In the genomic region with DNA sequence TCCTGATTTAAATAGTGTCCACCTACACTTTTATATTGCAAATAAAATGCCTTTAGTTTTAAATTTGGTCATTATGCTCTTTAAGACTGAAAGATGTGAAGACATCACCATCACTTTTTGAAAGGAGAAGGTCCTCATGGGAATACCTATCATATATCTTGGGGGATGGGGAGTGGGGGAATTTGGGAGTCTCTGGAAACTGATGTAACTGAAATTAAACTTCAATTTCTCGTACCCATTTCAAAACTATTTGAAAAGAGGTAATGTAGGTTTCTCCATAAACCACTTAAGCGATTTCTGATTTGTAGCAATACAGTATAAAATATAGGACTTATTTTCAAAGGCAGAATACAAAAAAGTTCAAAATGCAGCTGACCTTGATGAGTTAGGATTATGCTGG, we compare ENCODE assay signal across 11 cellular contexts. TPM values are rescaled to one million over a fixed set of nuclear protein-coding genes. Genes with fewer than 3 reads are reported as not detected.
DNase-seq lines count a peak whose midpoint lies in the region; ATAC-seq and TF ChIP-seq lines count a peak whose summit lies in the region.
"Had no signal": no experiment of that assay in that cellular context is flagged by ENCODE, and none has a peak within 500 bp of the region (broad histone marks: within the 10 kb centered on the region; RNA-seq: fewer than 3 reads in every experiment).

No MANE protein-coding gene starts in this region.

- no peak overlapping the region for H2BK120ac ChIP-seq in trophoblast cell (ENCODE audit: insufficient read depth, low read length, poor library complexity)

- H3K27ac Mint-ChIP-seq in GM23338, result peak overlapping the region; percentile 58; the same call in 1 of the 2 replicates
- peak overlapping the region; percentile 35 for H3K27ac Mint-ChIP-seq in activated naive CD8-positive, alpha-beta T cell

- peak overlapping the region; percentile 100 for H3K4me3 Mint-ChIP-seq in GM23338
- peak overlapping the region; percentile 99 for H3K4me3 Mint-ChIP-seq in activated naive CD8-positive, alpha-beta T cell

- H3K36me3 Mint-ChIP-seq in GM23338 (ENCODE audit: low read depth), result peaks cover 51% of the 10 kb centered on the region
- peaks cover 16% of the 10 kb centered on the region for H3K36me3 Mint-ChIP-seq in activated naive CD8-positive, alpha-beta T cell

- peaks cover 10% of the 10 kb centered on the region; the same call in 1 of the 2 replicates for H3K36me3 ChIP-seq in GM23338 (ENCODE audit: insufficient read depth)
- H3K36me3 ChIP-seq in kidney epithelial cell (ENCODE audit: control insufficient read depth, insufficient read depth, low read length), result no peaks in the 10 kb centered on the region
- peaks cover 0 to 3% of the 10 kb centered on the region in 2 experiments for H3K36me3 ChIP-seq in trophoblast cell (ENCODE audit: control insufficient read depth in 1 of 2, insufficient read depth in 2 of 2, low read length in 2 of 2)

- H3K4me3 ChIP-seq in GM23338, result peak overlapping the region; percentile 69
- H3K4me3 ChIP-seq in kidney epithelial cell (ENCODE audit: low read depth, low read length), result peak overlapping the region; percentile 86
- H3K4me3 ChIP-seq in trophoblast cell (ENCODE audit: low read depth, low read length), result no peak overlapping the region

- H3K4me2 ChIP-seq in GM23338 (peak overlapping the region; percentile 80), trophoblast cell (ENCODE audit: low read length) (no peak overlapping the region)

- H2AK5ac ChIP-seq in trophoblast cell (ENCODE audit: low read length), result no peak overlapping the region

- no peak overlapping the region for H4K91ac ChIP-seq in trophoblast cell (ENCODE audit: low read depth, low read length)

- no peak overlapping the region for H4K12ac ChIP-seq in trophoblast cell (ENCODE audit: low read depth, low read length)

- H3K27me3 Mint-ChIP-seq in GM23338 (ENCODE audit: insufficient read depth, low read depth, poor library complexity), result peaks cover 3% of the 10 kb centered on the region
- H3K27me3 Mint-ChIP-seq in activated naive CD8-positive, alpha-beta T cell, result no peaks in the 10 kb centered on the region

- H3K4ac ChIP-seq in trophoblast cell (ENCODE audit: low read depth, low read length), result no peak overlapping the region

- no peak overlapping the region for H4K8ac ChIP-seq in trophoblast cell (ENCODE audit: low read depth, low read length)

- H3K4me1 ChIP-seq in GM23338 (ENCODE audit: insufficient read depth), result peaks cover 16% of the 10 kb centered on the region
- H3K4me1 ChIP-seq in trophoblast cell (ENCODE audit: control insufficient read depth in 1 of 2, insufficient read depth in 2 of 2, low read length in 2 of 2), result no peaks in the 10 kb centered on the region

- H3K23ac ChIP-seq in trophoblast cell (ENCODE audit: low read length), result no peak overlapping the region

- H2AFZ ChIP-seq in GM23338 (no peak overlapping the region), trophoblast cell (ENCODE audit: insufficient read depth, low read length, poor library complexity) (no peak overlapping the region)

- H3K9ac ChIP-seq in trophoblast cell (ENCODE audit: low read length), result no peak overlapping the region

- H2BK12ac ChIP-seq in trophoblast cell (ENCODE audit: low read length), result no peak overlapping the region

- H3K27ac ChIP-seq in 22Rv1, result peak overlapping the region; percentile 98
- no peak overlapping the region for H3K27ac ChIP-seq in GM23338 (ENCODE audit: low read depth)
- H3K27ac ChIP-seq in trophoblast cell (ENCODE audit: low read depth, low read length), result no peak overlapping the region

- peaks cover 6% of the 10 kb centered on the region for H3K9me3 ChIP-seq in trophoblast cell (ENCODE audit: insufficient read depth, low read depth, low read length)

- peaks cover 4% of the 10 kb centered on the region; the same call in 1 of the 2 replicates for H3K9me2 ChIP-seq in GM23338 (ENCODE audit: insufficient read depth)

- H2BK5ac ChIP-seq in trophoblast cell (ENCODE audit: low read depth, low read length, poor library complexity), result no peak overlapping the region

- no peak overlapping the region for H3K18ac ChIP-seq in trophoblast cell (ENCODE audit: low read length)

- no peak for DNase-seq in GM23338 (ENCODE audit: low spot score)
- no peak for DNase-seq in kidney epithelial cell (ENCODE audit: low read depth)
- DNase-seq in HUDEP-2 (lab: John Stamatoyannopoulos, UW; ENCODE audit: unreplicated experiment in 76 of 76), result no peak
- DNase-seq in ureter (ENCODE audit: low spot score), result no peak
- DNase-seq in trophoblast cell, result no peak
- DNase-seq: GDM1; NCI-H2227 treated with DMSO at 0.1 percent for 48 hours; stimulated activated CD4-positive, alpha-beta T cell treated with anti-CD3 and anti-CD28 coated beads, Interleukin-15, amount 100 ng/mL, for 24 hours had no signal

- ATAC-seq in GM23338, result no peak
- no peak for ATAC-seq in HG02970 (IDR thresholded peaks at IDR 0.05; ENCODE audit: low FRiP score, unreplicated experiment)

- peaks cover 5% of the 10 kb centered on the region; the same call in 1 of the 2 replicates for H4K20me1 ChIP-seq in GM23338 (replicated peaks; ENCODE audit: insufficient read depth)

- TF ChIP-seq CTCF in 22Rv1 (IDR thresholded peaks at IDR 0.05) (no peak), GM23338 (conservative IDR thresholded peaks at IDR 0.05; ENCODE audit: low read depth in 2 of 2) (no peak), kidney epithelial cell (IDR thresholded peaks at IDR 0.05; ENCODE audit: insufficient read depth, low read length, poor library complexity, severe bottlenecking) (no peak)

- H3K14ac ChIP-seq in trophoblast cell (ENCODE audit: low read length), result no peak overlapping the region

- H3F3A ChIP-seq in GM23338 (replicated peaks; ENCODE audit: low read depth), result no peaks in the 10 kb centered on the region; the same call in 1 of the 2 replicates

- peaks cover 13% of the 10 kb centered on the region; the same call in 2 of the 3 replicates for H3K4me1 Mint-ChIP-seq in GM23338
- peaks cover 38% of the 10 kb centered on the region for H3K4me1 Mint-ChIP-seq in activated naive CD8-positive, alpha-beta T cell (ENCODE audit: low read depth)

- H3K79me1 ChIP-seq in trophoblast cell (ENCODE audit: low read length), result peaks cover 15% of the 10 kb centered on the region

- H3K27me3 ChIP-seq in GM23338 (ENCODE audit: insufficient read depth) (no peaks in the 10 kb centered on the region), kidney epithelial cell (ENCODE audit: control insufficient read depth, insufficient read depth, low read length) (no peaks in the 10 kb centered on the region), trophoblast cell (ENCODE audit: insufficient read depth, low read length) (no peaks in the 10 kb centered on the region)

- peaks cover 32% of the 10 kb centered on the region for H3K9me3 Mint-ChIP-seq in GM23338
- H3K9me3 Mint-ChIP-seq in activated naive CD8-positive, alpha-beta T cell (ENCODE audit: low read depth), result peaks cover 8% of the 10 kb centered on the region

- H3K79me2 ChIP-seq in GM23338 (replicated peaks; ENCODE audit: insufficient read depth) (peaks cover 85% of the 10 kb centered on the region), trophoblast cell (ENCODE audit: control insufficient read depth, insufficient read depth, low read length, poor library complexity) (peaks cover 11% of the 10 kb centered on the region)

- no CpG with 5 or more reads among the region's 2 CpGs for WGBS in trophoblast cell (ENCODE audit: extremely low coverage, insufficient coverage, insufficient read length)

TF ChIP-seq in GM23338, 12 proteins besides CTCF, POLR2A, EP300 and RAD21 (continues in another document):
- TF ChIP-seq ZNF114 (CRISPR knock-in tag; IDR thresholded peaks at IDR 0.05), result no peak
- no peak for TF ChIP-seq EZH2 (IDR thresholded peaks at IDR 0.05; ENCODE audit: low read depth, unreplicated experiment)
- no peak for TF ChIP-seq CREB1 (CRISPR knock-in tag; IDR thresholded peaks at IDR 0.05; ENCODE audit: low read depth)
- no peak for TF ChIP-seq POLR2AphosphoS5 (IDR thresholded peaks at IDR 0.05; ENCODE audit: low read depth)
- TF ChIP-seq EZH2phosphoT487 (IDR thresholded peaks at IDR 0.05; ENCODE audit: unreplicated experiment), result no peak
- TF ChIP-seq, protein P1, sequence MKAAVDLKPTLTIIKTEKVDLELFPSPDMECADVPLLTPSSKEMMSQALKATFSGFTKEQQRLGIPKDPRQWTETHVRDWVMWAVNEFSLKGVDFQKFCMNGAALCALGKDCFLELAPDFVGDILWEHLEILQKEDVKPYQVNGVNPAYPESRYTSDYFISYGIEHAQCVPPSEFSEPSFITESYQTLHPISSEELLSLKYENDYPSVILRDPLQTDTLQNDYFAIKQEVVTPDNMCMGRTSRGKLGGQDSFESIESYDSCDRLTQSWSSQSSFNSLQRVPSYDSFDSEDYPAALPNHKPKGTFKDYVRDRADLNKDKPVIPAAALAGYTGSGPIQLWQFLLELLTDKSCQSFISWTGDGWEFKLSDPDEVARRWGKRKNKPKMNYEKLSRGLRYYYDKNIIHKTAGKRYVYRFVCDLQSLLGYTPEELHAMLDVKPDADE (IDR thresholded peaks at IDR 0.05), result no peak
- no peak for TF ChIP-seq ZNF331 (CRISPR knock-in tag; IDR thresholded peaks at IDR 0.05; ENCODE audit: low read depth)
- TF ChIP-seq JUNB (IDR thresholded peaks at IDR 0.05; ENCODE audit: unreplicated experiment), result no peak

RNA-seq across cellular contexts. Expression of a gene that starts 0.9 kb away (rescaled TPM):
- total RNA-seq in GM23338 (2014; rRNA removed; shearing (Covaris generic)), result 45.4 and 68.9 TPM in 2 replicates
- 37.6 and 45.3 TPM in 2 replicates for polyA plus RNA-seq in GM23338 (2016; fragmentation: Nextera tagmentation; extraction: Ambion mirVana)
- total RNA-seq in kidney epithelial cell (10.2 and 10.7 TPM in 2 replicates), ureter (22.1 TPM)
- 19.2 and 21.7 TPM in 2 replicates for polyA plus RNA-seq in trophoblast cell (2013)

RNA-seq across cellular contexts. Expression of a gene that starts 2.2 kb away (rescaled TPM):
- total RNA-seq in GM23338 (2014; rRNA removed; shearing (Covaris generic)), result 22.5 and 25.1 TPM in 2 replicates
- 7.7 and 9.8 TPM in 2 replicates for polyA plus RNA-seq in GM23338 (2016; fragmentation: Nextera tagmentation; extraction: Ambion mirVana)
- total RNA-seq in kidney epithelial cell (36.4 and 40.1 TPM in 2 replicates), ureter (38.8 TPM)
- polyA plus RNA-seq in trophoblast cell (2013), result 32.7 and 34.0 TPM in 2 replicates
